ENCODE assay signal across 21 cellular contexts in the genomic region with DNA sequence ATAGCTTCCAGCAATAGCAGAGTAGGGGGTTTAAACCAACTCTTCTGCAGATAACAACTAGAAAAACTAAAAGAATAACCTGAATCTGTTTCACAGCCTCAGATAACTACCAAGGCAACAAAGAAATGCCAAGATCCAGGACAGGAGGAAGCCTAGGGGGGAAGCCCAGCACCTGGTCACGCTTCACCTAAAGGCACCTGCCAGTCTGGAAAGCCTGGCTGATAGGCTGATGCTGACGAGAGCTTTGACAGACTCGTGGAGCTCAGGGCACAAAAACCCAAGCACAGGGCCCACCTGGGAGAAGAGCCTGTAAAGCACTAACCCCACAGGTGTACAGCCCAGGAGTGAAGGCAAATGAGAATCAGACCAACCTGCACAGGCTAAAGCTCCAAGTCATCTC.
"Had no signal": no experiment of that assay in that cellular context is flagged by ENCODE, and none has a peak within 500 bp of the region (broad histone marks: within the 10 kb centered on the region; RNA-seq: fewer than 3 reads in every experiment).

No MANE protein-coding gene starts in this region.

- H3K27ac ChIP-seq: esophagus muscularis mucosa, gastrocnemius medialis, neutrophil had no signal

- H3K4me3 Mint-ChIP-seq: activated naive CD8-positive, alpha-beta T cell treated with anti-CD3 and anti-CD28 coated beads for 36 hours; activated T-cell treated with anti-CD3 and anti-CD28 coated beads, Interleukin-2, amount 50 U/mL, for 4 hours; memory B cell; natural killer cell treated with Interleukin-12 subunit alpha and Interleukin-12 subunit beta and Interleukin-15 and Interleukin-18, amount 100 ng/mL, for 72 hours had no signal

- H3K27me3 ChIP-seq: esophagus muscularis mucosa, gastrocnemius medialis, neutrophil, pancreas had no signal

- H3K27me3 Mint-ChIP-seq: activated naive CD8-positive, alpha-beta T cell treated with anti-CD3 and anti-CD28 coated beads for 36 hours; memory B cell; natural killer cell treated with Interleukin-12 subunit alpha and Interleukin-12 subunit beta and Interleukin-15 and Interleukin-18, amount 100 ng/mL, for 72 hours had no signal

- H3K9me3 ChIP-seq: esophagus muscularis mucosa, gastrocnemius medialis, neutrophil, pancreas had no signal

- DNase-seq: activated CD4-positive, alpha-beta T cell treated with anti-CD3 and anti-CD28 coated beads for 4 hours; activated CD4-positive, alpha-beta T cell treated with anti-CD3 and anti-CD28 coated beads, Interleukin-2, amount 50 U/mL, for 48 hours; activated CD4-positive, CD25-positive, alpha-beta regulatory T cell; activated CD8-positive, alpha-beta memory T cell treated with anti-CD3 and anti-CD28 coated beads, Interleukin-2, amount 50 U/mL, for 48 hours; activated naive CD4-positive, alpha-beta T cell treated with Interleukin-2 at 50 U/mL for 16 hours; activated naive CD8-positive, alpha-beta T cell treated with anti-CD3 and anti-CD28 coated beads for 36 hours; activated T-cell treated with anti-CD3 and anti-CD28 coated beads, Interleukin-2, amount 50 U/mL, for 4 hours; central memory CD4-positive, alpha-beta T cell; dermis blood vessel endothelial cell; effector CD8-positive, alpha-beta T cell; gastrocnemius medialis; hypothalamus; left cardiac atrium; pancreas; right cardiac atrium; stimulated activated CD4-positive, alpha-beta T cell treated with anti-CD3 and anti-CD28 coated beads, Interleukin-4, amount 100 ng/mL, for 4 hours; stimulated activated naive CD8-positive, alpha-beta T cell treated with anti-CD3 and anti-CD28 coated beads, Interleukin-15, Interleukin-2, amounts not matched to agents 100 U/mL and 50 U/mL, for 24 hours had no signal

- ATAC-seq: activated T-cell treated with anti-CD3 and anti-CD28 coated beads, Interleukin-2, amount 50 U/mL, for 4 hours; gastrocnemius medialis; left cardiac atrium; natural killer cell treated with Interleukin-12 subunit alpha and Interleukin-12 subunit beta and Interleukin-15 and Interleukin-18, amount 100 ng/mL, for 72 hours; pancreas; right cardiac atrium; stimulated activated naive CD8-positive, alpha-beta T cell treated with anti-CD3 and anti-CD28 coated beads, Interleukin-15, Interleukin-2, amounts not matched to agents 100 U/mL and 50 U/mL, for 24 hours had no signal

- H3K27ac Mint-ChIP-seq: activated naive CD8-positive, alpha-beta T cell treated with anti-CD3 and anti-CD28 coated beads for 36 hours; memory B cell; natural killer cell treated with Interleukin-12 subunit alpha and Interleukin-12 subunit beta and Interleukin-15 and Interleukin-18, amount 100 ng/mL, for 72 hours had no signal
